In the genomic region with DNA sequence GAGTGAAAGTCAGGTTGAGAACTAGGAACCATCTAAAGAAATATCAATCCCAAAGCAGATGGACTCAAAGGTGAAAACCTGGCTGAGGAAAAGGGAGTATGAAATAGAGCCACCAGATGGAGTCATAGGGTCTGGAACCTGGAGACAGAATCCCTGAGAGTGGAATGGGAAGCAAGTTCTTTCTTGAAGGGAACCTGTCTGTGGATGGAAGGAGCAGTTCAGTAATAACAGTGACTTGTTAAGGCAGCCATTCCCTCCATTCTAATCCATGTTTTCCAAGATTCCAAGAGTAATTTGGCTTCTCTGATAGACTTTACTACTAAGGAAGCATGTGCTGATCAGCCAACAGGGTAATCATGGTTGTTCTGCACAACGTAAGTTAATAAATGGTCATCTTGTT, we compare ENCODE assay signal across 11 cellular contexts. TPM values are rescaled to one million over a fixed set of nuclear protein-coding genes. Genes with fewer than 3 reads are reported as not detected.
DNase-seq lines count a peak whose midpoint lies in the region; ATAC-seq, FAIRE-seq and TF ChIP-seq lines count a peak whose summit lies in the region.
"Had no signal": no experiment of that assay in that cellular context is flagged by ENCODE, and none has a peak within 500 bp of the region (broad histone marks: within the 10 kb centered on the region; RNA-seq: fewer than 3 reads in every experiment).

No MANE protein-coding gene starts in this region.

- H3K9me3 ChIP-seq in H9 (ENCODE audit: control insufficient read depth, low read depth, low read length): no peaks in the 10 kb centered on the region

- no peak overlapping the region for H3K14ac ChIP-seq in H9 (ENCODE audit: insufficient read depth, low read length)

- H3K23ac ChIP-seq in H9 (ENCODE audit: insufficient read length, low read depth, low read length): no peak overlapping the region

- H3K18ac ChIP-seq in H9 (ENCODE audit: insufficient read length, low read depth, low read length): no peak overlapping the region

- no peak overlapping the region for H4K5ac ChIP-seq in H9 (ENCODE audit: insufficient read length, low read depth, low read length)

- peak; percentile 30 for FAIRE-seq in islet of Langerhans (lab: Jason Lieb, UNC)

- TF ChIP-seq CTCF in H9 (conservative IDR thresholded peaks at IDR 0.05): peak; percentile 46; the same call in 2 of the 3 replicates
- no peak for TF ChIP-seq CTCF in WTC11 (IDR thresholded peaks at IDR 0.05)
- TF ChIP-seq CTCF in GM10266 (IDR thresholded peaks at IDR 0.05; ENCODE audit: control insufficient read depth, insufficient read depth, low read depth, missing control alignments): no peak

- H3K27me3 Mint-ChIP-seq in H9 (ENCODE audit: low read depth) (no peaks in the 10 kb centered on the region; the same call in 1 of the 2 replicates), WTC11 (ENCODE audit: low read depth) (no peaks in the 10 kb centered on the region)

- H3K79me1 ChIP-seq in H9 (ENCODE audit: insufficient read depth, low read depth, low read length, poor library complexity, severe bottlenecking): no peaks in the 10 kb centered on the region

- H2BK5ac ChIP-seq in H9 (ENCODE audit: insufficient read length, low read length): no peak overlapping the region

- H3K9ac ChIP-seq in H9 (ENCODE audit: extremely low read depth, insufficient read length, low read length): no peak overlapping the region

- no peak overlapping the region for H3T11ph ChIP-seq in H9 (ENCODE audit: low read length)

- no peaks in the 10 kb centered on the region for H3K9me3 Mint-ChIP-seq in H9
- H3K9me3 Mint-ChIP-seq in WTC11: no peaks in the 10 kb centered on the region

- H3K4me1 ChIP-seq in H9 (ENCODE audit: insufficient read depth, low read length): peaks cover 2% of the 10 kb centered on the region; the same call in 1 of the 2 replicates

- H4K8ac ChIP-seq in H9 (replicated peaks; ENCODE audit: insufficient read length, low read depth, low read length): no peak overlapping the region

- CTCF ChIA-PET in WTC11 (lab: Charles Lee): no interaction called here

- no CpG with 5 or more reads among the region's 1 CpG for WGBS in H9 (ENCODE audit: extremely low coverage, insufficient read length, low lambda C conversion rate)

- no peak overlapping the region for H2AFZ ChIP-seq in H9 (ENCODE audit: low read length)

- DNase-seq in AG08395 (ENCODE audit: low spot score): peak; percentile 36
- no peak for DNase-seq in H9
- DNase-seq in WTC11 (ENCODE audit: low spot score): no peak
- DNase-seq in stimulated activated CD4-positive, alpha-beta T cell treated with anti-CD3 and anti-CD28 coated beads, Interleukin-2, amount 100 ng/mL, for 48 hours: no peak
- DNase-seq in activated CD4-positive, alpha-beta T cell treated with anti-CD3 and anti-CD28 coated beads for 48 hours: no peak
- DNase-seq in GM10266 (ENCODE audit: extremely low spot score): no peak
- DNase-seq: amygdala, GDM1, nephron progenitor cell had no signal

- no peak overlapping the region for H3K56ac ChIP-seq in H9 (ENCODE audit: insufficient read length, low read depth, low read length)

- peaks cover 5 to 9% of the 10 kb centered on the region in 2 experiments for H3K4me1 Mint-ChIP-seq in H9
- H3K4me1 Mint-ChIP-seq in WTC11: peaks cover 13% of the 10 kb centered on the region

- H3K36me3 Mint-ChIP-seq in H9 (ENCODE audit: insufficient read depth in 1 of 3, low read depth in 3 of 3) (no peaks in the 10 kb centered on the region), WTC11 (no peaks in the 10 kb centered on the region)

- no peak overlapping the region for H2BK20ac ChIP-seq in H9 (ENCODE audit: low read depth, low read length, poor library complexity, severe bottlenecking)

- H2BK15ac ChIP-seq in H9 (ENCODE audit: low read depth, low read length): no peak overlapping the region

- no peaks in the 10 kb centered on the region for H3K79me2 ChIP-seq in H9 (ENCODE audit: insufficient read depth, low read length)

- ATAC-seq in WTC11 (peak; percentile 39), GM21367 (IDR thresholded peaks at IDR 0.05; ENCODE audit: unreplicated experiment) (no peak)

- H3K4me3 Mint-ChIP-seq in H9 (no peak overlapping the region), WTC11 (no peak overlapping the region)
- H3K4me3 Mint-ChIP-seq: nephron progenitor cell had no signal

- H3K23me2 ChIP-seq in H9 (ENCODE audit: insufficient read length, low read depth, low read length, poor library complexity, severe bottlenecking): no peaks in the 10 kb centered on the region

- no peak overlapping the region for H2BK120ac ChIP-seq in H9 (ENCODE audit: low read depth, low read length, poor library complexity, severe bottlenecking)

- H3K4me2 ChIP-seq in H9 (ENCODE audit: insufficient read depth, insufficient read length, low read length): no peak overlapping the region

- no peak overlapping the region for H2AK5ac ChIP-seq in H9 (ENCODE audit: insufficient read length, low read length)

- POLR2A ChIA-PET in WTC11 (lab: Charles Lee): no interaction called here

- H4K91ac ChIP-seq in H9 (ENCODE audit: insufficient read length, low read depth, low read length): no peak overlapping the region

- H3K4ac ChIP-seq in H9 (ENCODE audit: low read depth, low read length): no peak overlapping the region

- H2BK12ac ChIP-seq in H9 (ENCODE audit: insufficient read length, low read depth, low read length): no peak overlapping the region

- H4K20me1 ChIP-seq in H9 (ENCODE audit: control insufficient read depth, insufficient read depth, insufficient read length): no peaks in the 10 kb centered on the region

- no peaks in the 10 kb centered on the region for H3K27me3 ChIP-seq in H9 (ENCODE audit: insufficient read depth, low read length)

- H3K27ac Mint-ChIP-seq in H9: no peak overlapping the region
- H3K27ac Mint-ChIP-seq in WTC11: no peak overlapping the region
- H3K27ac Mint-ChIP-seq: nephron progenitor cell had no signal

- no peak overlapping the region for H3K27ac ChIP-seq in H9 (ENCODE audit: insufficient read length, low read depth, low read length)

TF ChIP-seq in WTC11, 78 proteins besides CTCF, POLR2A, EP300 and RAD21:
- TF ChIP-seq ZNF396 (CRISPR knock-in tag; IDR thresholded peaks at IDR 0.05; ENCODE audit: borderline replicate concordance): no peak
- TF ChIP-seq, protein P1, sequence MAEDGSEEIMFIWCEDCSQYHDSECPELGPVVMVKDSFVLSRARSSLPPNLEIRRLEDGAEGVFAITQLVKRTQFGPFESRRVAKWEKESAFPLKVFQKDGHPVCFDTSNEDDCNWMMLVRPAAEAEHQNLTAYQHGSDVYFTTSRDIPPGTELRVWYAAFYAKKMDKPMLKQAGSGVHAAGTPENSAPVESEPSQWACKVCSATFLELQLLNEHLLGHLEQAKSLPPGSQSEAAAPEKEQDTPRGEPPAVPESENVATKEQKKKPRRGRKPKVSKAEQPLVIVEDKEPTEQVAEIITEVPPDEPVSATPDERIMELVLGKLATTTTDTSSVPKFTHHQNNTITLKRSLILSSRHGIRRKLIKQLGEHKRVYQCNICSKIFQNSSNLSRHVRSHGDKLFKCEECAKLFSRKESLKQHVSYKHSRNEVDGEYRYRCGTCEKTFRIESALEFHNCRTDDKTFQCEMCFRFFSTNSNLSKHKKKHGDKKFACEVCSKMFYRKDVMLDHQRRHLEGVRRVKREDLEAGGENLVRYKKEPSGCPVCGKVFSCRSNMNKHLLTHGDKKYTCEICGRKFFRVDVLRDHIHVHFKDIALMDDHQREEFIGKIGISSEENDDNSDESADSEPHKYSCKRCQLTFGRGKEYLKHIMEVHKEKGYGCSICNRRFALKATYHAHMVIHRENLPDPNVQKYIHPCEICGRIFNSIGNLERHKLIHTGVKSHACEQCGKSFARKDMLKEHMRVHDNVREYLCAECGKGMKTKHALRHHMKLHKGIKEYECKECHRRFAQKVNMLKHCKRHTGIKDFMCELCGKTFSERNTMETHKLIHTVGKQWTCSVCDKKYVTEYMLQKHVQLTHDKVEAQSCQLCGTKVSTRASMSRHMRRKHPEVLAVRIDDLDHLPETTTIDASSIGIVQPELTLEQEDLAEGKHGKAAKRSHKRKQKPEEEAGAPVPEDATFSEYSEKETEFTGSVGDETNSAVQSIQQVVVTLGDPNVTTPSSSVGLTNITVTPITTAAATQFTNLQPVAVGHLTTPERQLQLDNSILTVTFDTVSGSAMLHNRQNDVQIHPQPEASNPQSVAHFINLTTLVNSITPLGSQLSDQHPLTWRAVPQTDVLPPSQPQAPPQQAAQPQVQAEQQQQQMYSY (CRISPR knock-in tag; IDR thresholded peaks at IDR 0.05): peak; percentile 72

RNA-seq across cellular contexts. Expression of a gene that starts 22.5 kb away (rescaled TPM):
- not detected in 2 replicates for total RNA-seq in H9 (2021)
- total RNA-seq in WTC11 (2021): 0.07 to 0.14 TPM in 2 of 3 replicates, not detected in the other

RNA-seq across cellular contexts. Expression of a gene that starts 50.2 kb away (rescaled TPM):
- total RNA-seq in H9 (2021) (0.31 and 0.72 TPM in 2 replicates), WTC11 (2021) (1.1 to 1.3 TPM (median 1.2 TPM) in 3 replicates)
